Comparison of ENCODE assay signal across 8 cellular contexts in genomic region chr11:9004310-9004945, GRCh38. TPM values are rescaled to one million over a fixed set of nuclear protein-coding genes. Genes with fewer than 3 reads are reported as not detected.
DNase-seq lines count a peak whose midpoint lies in the region; TF ChIP-seq lines count a peak whose summit lies in the region.

No MANE protein-coding gene starts in this region.

- H3K9me3 Mint-ChIP-seq in CD14-positive monocyte = peaks cover 0 to 12% (median 6%) of the 10 kb centered on the region in 7 donors
- H3K9me3 Mint-ChIP-seq in activated naive CD4-positive, alpha-beta T cell treated with anti-CD3 and anti-CD28 coated beads, Interleukin-2, amount 10 ng/mL, durations not matched to agents 7 days and 5 days = no peaks in the 10 kb centered on the region

- no peaks in the 10 kb centered on the region for H3K36me3 ChIP-seq in iPS-15b (ENCODE audit: control insufficient read depth, insufficient read depth, low read length)

- no peaks in the 10 kb centered on the region for H3K9me3 ChIP-seq in iPS-15b (ENCODE audit: control insufficient read depth, insufficient read depth, low read length)

- peaks cover 3 to 13% of the 10 kb centered on the region in 2 donors for H3K36me3 Mint-ChIP-seq in CD14-positive monocyte
- peaks cover 1% of the 10 kb centered on the region for H3K36me3 Mint-ChIP-seq in activated naive CD4-positive, alpha-beta T cell treated with anti-CD3 and anti-CD28 coated beads, Interleukin-2, amount 10 ng/mL, durations not matched to agents 7 days and 5 days

- peaks cover 2% of the 10 kb centered on the region for H3K4me1 ChIP-seq in iPS-15b (ENCODE audit: control insufficient read depth, insufficient read depth, low read length)

- H3K27me3 Mint-ChIP-seq in CD14-positive monocyte (ENCODE audit: low read depth in 3 of 3) = peaks cover 26 to 39% (median 31%) of the 10 kb centered on the region in 3 donors
- peaks cover 86% of the 10 kb centered on the region for H3K27me3 Mint-ChIP-seq in activated naive CD4-positive, alpha-beta T cell treated with anti-CD3 and anti-CD28 coated beads, Interleukin-2, amount 10 ng/mL, durations not matched to agents 7 days and 5 days

- TF ChIP-seq CTCF in CD14-positive monocyte (IDR thresholded peaks at IDR 0.05) = no peak

- DNase-seq in CD14-positive monocyte (ENCODE audit: low spot score) (no peak), NCI-H1105 (lab: John Stamatoyannopoulos, UW) (peak; percentile 22), ureter (ENCODE audit: low spot score) (no peak), GOT3 (lab: John Stamatoyannopoulos, UW) (no peak), NCI-H1694 (lab: John Stamatoyannopoulos, UW) (no peak)
- peak; percentile 44 for DNase-seq in activated naive CD4-positive, alpha-beta T cell treated with anti-CD3 and anti-CD28 coated beads, Interleukin-2, amount 10 ng/mL, durations not matched to agents 7 days and 5 days
- peak; percentile 11 to 14 for DNase-seq in stimulated activated CD4-positive, alpha-beta T cell treated with anti-CD3 and anti-CD28 coated beads, Interleukin-1b, Interleukin-23, amount 100 ng/mL, for 4 hours (ENCODE audit: low read depth in 2 of 2)

- CTCF ChIA-PET in activated naive CD4-positive, alpha-beta T cell treated with anti-CD3 and anti-CD28 coated beads, Interleukin-2, amount 10 ng/mL, durations not matched to agents 7 days and 5 days (lab: Charles Lee) = no interaction called here

- peak overlapping the region in 2 of 7 donors; percentile 1 to 60 for H3K27ac Mint-ChIP-seq in CD14-positive monocyte
- H3K27ac Mint-ChIP-seq in activated naive CD4-positive, alpha-beta T cell treated with anti-CD3 and anti-CD28 coated beads, Interleukin-2, amount 10 ng/mL, durations not matched to agents 7 days and 5 days = no peak overlapping the region

- peaks cover 57% of the 10 kb centered on the region for H3K27me3 ChIP-seq in iPS-15b (ENCODE audit: control insufficient read depth, insufficient read depth, low read length)

- H3K9ac ChIP-seq in iPS-15b (ENCODE audit: low read depth, low read length) = no peak overlapping the region

- intact Hi-C loops in CD14-positive monocyte (cut with micrococcal nuclease) = loop anchor here in 1 of 2 donors (10.0 kb wide), 1 partner anchor 150 kb away; no protein-coding TSS in a partner anchor

- peak overlapping the region; percentile 58 for H3K4me3 ChIP-seq in iPS-15b (ENCODE audit: low read depth, low read length)

- H3K4me3 Mint-ChIP-seq in CD14-positive monocyte = peak overlapping the region; percentile 21 to 87
- peak overlapping the region; percentile 39 for H3K4me3 Mint-ChIP-seq in activated naive CD4-positive, alpha-beta T cell treated with anti-CD3 and anti-CD28 coated beads, Interleukin-2, amount 10 ng/mL, durations not matched to agents 7 days and 5 days

- H3K4me1 Mint-ChIP-seq in CD14-positive monocyte = peaks cover 25% of the 10 kb centered on the region
- peaks cover 22% of the 10 kb centered on the region for H3K4me1 Mint-ChIP-seq in activated naive CD4-positive, alpha-beta T cell treated with anti-CD3 and anti-CD28 coated beads, Interleukin-2, amount 10 ng/mL, durations not matched to agents 7 days and 5 days

RNA-seq across cellular contexts. Expression of gene NRIP3, which starts 0.6 kb away (rescaled TPM):
- 1 to 10 TPM in 1 of 2 donors, under 1 TPM in 1; 0.28 to 1.0 TPM for polyA plus RNA-seq in CD14-positive monocyte
- total RNA-seq in ureter = 2.4 TPM

RNA-seq across cellular contexts. Expression of gene TMEM9B, which starts 40.2 kb away (rescaled TPM):
- polyA plus RNA-seq in CD14-positive monocyte = 100 to 1,000 TPM; 141 to 149 TPM
- 60.2 TPM for total RNA-seq in ureter

Comparison
In these comparisons a context has a peak if more than half of its experiments do, and no peak if none do; other contexts are left out.
1. DNase-seq: peak in NCI-H1105 (single experiment), activated naive CD4-positive, alpha-beta T cell treated with anti-CD3 and anti-CD28 coated beads, Interleukin-2, amount 10 ng/mL, durations not matched to agents 7 days and 5 days (single experiment) and stimulated activated CD4-positive, alpha-beta T cell treated with anti-CD3 and anti-CD28 coated beads, Interleukin-1b, Interleukin-23, amount 100 ng/mL, for 4 hours (2 of 2); none in CD14-positive monocyte (single experiment), ureter (single experiment), GOT3 (single experiment) and NCI-H1694 (single experiment).